In the genomic region with DNA sequence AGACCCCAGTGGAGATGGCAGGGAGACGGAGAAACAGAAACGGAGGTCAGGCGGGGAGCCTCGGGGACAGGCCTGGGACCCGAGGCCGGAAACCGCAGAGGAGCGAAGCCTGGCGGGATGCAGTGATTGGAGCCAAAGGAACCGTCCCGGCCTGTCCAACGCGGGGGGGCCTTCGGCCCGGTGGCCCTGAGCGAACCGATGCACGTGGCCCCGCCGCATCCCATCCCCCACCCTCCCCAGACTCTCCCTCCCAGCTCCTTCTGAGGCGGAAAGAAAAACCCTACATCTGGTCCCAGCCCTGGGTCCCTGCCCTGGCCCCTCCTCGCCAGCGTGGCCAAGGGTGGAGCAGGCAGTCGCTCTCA, we compare ENCODE assay signal across 8 cellular contexts. TPM values are rescaled to one million over a fixed set of nuclear protein-coding genes. Genes with fewer than 3 reads are reported as not detected.
DNase-seq lines count a peak whose midpoint lies in the region; ATAC-seq and TF ChIP-seq lines count a peak whose summit lies in the region.

No MANE protein-coding gene starts in this region.

- H3K4me3 ChIP-seq in heart left ventricle (peak overlapping the region in 11 of 12 donors; percentile 15 to 68 (median 47)), psoas muscle (peak overlapping the region; percentile 62)

- H3K9me3 ChIP-seq in heart left ventricle: no peaks in the 10 kb centered on the region
- H3K9me3 ChIP-seq in psoas muscle: no peaks in the 10 kb centered on the region

- DNase-seq in DMS53 (lab: John Stamatoyannopoulos, UW): peak; percentile 67
- no peak for DNase-seq in DMS53 treated with DMSO at 0.1 percent for 48 hours (lab: John Stamatoyannopoulos, UW; ENCODE audit: unreplicated experiment)
- no peak for DNase-seq in activated T-helper 1 cell treated with anti-CD3 and anti-CD28 coated beads, Interleukin-12 subunit alpha, Interleukin-12 subunit beta, Interleukin-2, Interleukin-4 antibody, amounts not matched to agents 30 ng/mL and 10 ng/mL and 1 ng/mL, durations not matched to agents 14 hours and 24 hours and 36 hours (ENCODE audit: low spot score)
- peak; percentile 58 to 83 (median 76) for DNase-seq in heart left ventricle
- peak; percentile 69 to 78 for DNase-seq in psoas muscle
- DNase-seq in NCI-H2029 treated with DMSO at 0.1 percent for 48 hours (lab: John Stamatoyannopoulos, UW): no peak
- DNase-seq in NOMO-1 (lab: John Stamatoyannopoulos, UW; ENCODE audit: unreplicated experiment in 2 of 2): no peak
- DNase-seq in NCI-H1092 (lab: John Stamatoyannopoulos, UW): no peak

- intact Hi-C loops in activated T-helper 1 cell treated with anti-CD3 and anti-CD28 coated beads, Interleukin-12 subunit alpha, Interleukin-12 subunit beta, Interleukin-2, Interleukin-4 antibody, amounts not matched to agents 30 ng/mL and 10 ng/mL and 1 ng/mL, durations not matched to agents 14 hours and 24 hours and 36 hours (cut with micrococcal nuclease): loop anchor here (1.0 to 5.0 kb wide), 4 partner anchors 17 to 221 kb away; no protein-coding TSS in a partner anchor
- intact Hi-C loops in heart left ventricle (cut with DNase I) (no loop called here), psoas muscle (cut with DNase I) (no loop called here)

- peaks cover 23% of the 10 kb centered on the region for H3K4me1 Mint-ChIP-seq in activated T-helper 1 cell treated with anti-CD3 and anti-CD28 coated beads, Interleukin-12 subunit alpha, Interleukin-12 subunit beta, Interleukin-2, Interleukin-4 antibody, amounts not matched to agents 30 ng/mL and 10 ng/mL and 1 ng/mL, durations not matched to agents 14 hours and 24 hours and 36 hours (ENCODE audit: low read depth)

- H3K27ac Mint-ChIP-seq in activated T-helper 1 cell treated with anti-CD3 and anti-CD28 coated beads, Interleukin-12 subunit alpha, Interleukin-12 subunit beta, Interleukin-2, Interleukin-4 antibody, amounts not matched to agents 30 ng/mL and 10 ng/mL and 1 ng/mL, durations not matched to agents 14 hours and 24 hours and 36 hours: peak overlapping the region; percentile 58

- H3K4me1 ChIP-seq in heart left ventricle (peaks cover 0 to 57% (median 36%) of the 10 kb centered on the region in 12 donors), psoas muscle (peaks cover 22% of the 10 kb centered on the region)

- TF ChIP-seq POLR2A in heart left ventricle (IDR thresholded peaks at IDR 0.05): no peak

- no peaks in the 10 kb centered on the region for H3K36me3 Mint-ChIP-seq in activated T-helper 1 cell treated with anti-CD3 and anti-CD28 coated beads, Interleukin-12 subunit alpha, Interleukin-12 subunit beta, Interleukin-2, Interleukin-4 antibody, amounts not matched to agents 30 ng/mL and 10 ng/mL and 1 ng/mL, durations not matched to agents 14 hours and 24 hours and 36 hours (ENCODE audit: low read depth)

- peak overlapping the region in 11 of 12 donors; percentile 41 to 91 (median 71) for H3K27ac ChIP-seq in heart left ventricle
- H3K27ac ChIP-seq in psoas muscle: no peak overlapping the region

- peaks cover 0 to 39% (median 25%) of the 10 kb centered on the region in 9 donors for H3K27me3 ChIP-seq in heart left ventricle
- H3K27me3 ChIP-seq in psoas muscle (ENCODE audit: insufficient read depth in 3 of 3, low read length in 2 of 3): peaks cover 0 to 46% (median 16%) of the 10 kb centered on the region in 3 donors

- no peak for TF ChIP-seq CTCF in heart left ventricle (IDR thresholded peaks at IDR 0.05)
- TF ChIP-seq CTCF in psoas muscle (IDR thresholded peaks at IDR 0.05): no peak

- H3K4me3 Mint-ChIP-seq in activated T-helper 1 cell treated with anti-CD3 and anti-CD28 coated beads, Interleukin-12 subunit alpha, Interleukin-12 subunit beta, Interleukin-2, Interleukin-4 antibody, amounts not matched to agents 30 ng/mL and 10 ng/mL and 1 ng/mL, durations not matched to agents 14 hours and 24 hours and 36 hours: peak overlapping the region; percentile 85

- ATAC-seq in heart left ventricle (peak; percentile 19 to 77 (median 62)), psoas muscle (peak; percentile 19 to 53 (median 25))

- H3K27me3 Mint-ChIP-seq in activated T-helper 1 cell treated with anti-CD3 and anti-CD28 coated beads, Interleukin-12 subunit alpha, Interleukin-12 subunit beta, Interleukin-2, Interleukin-4 antibody, amounts not matched to agents 30 ng/mL and 10 ng/mL and 1 ng/mL, durations not matched to agents 14 hours and 24 hours and 36 hours (ENCODE audit: insufficient read depth): peaks cover 39% of the 10 kb centered on the region

- H3K36me3 ChIP-seq in heart left ventricle (no peaks in the 10 kb centered on the region), psoas muscle (ENCODE audit: insufficient read depth in 1 of 2, low read depth in 1 of 2) (no peaks in the 10 kb centered on the region)

- 5 to 18% (median 7%) methylated on average over 15 to 24 of the region's 24 CpGs for WGBS in heart left ventricle, 4 donors
- 0 to 3% (median 1%) methylated on average over 18 to 24 of the region's 24 CpGs for WGBS in psoas muscle, 3 donors

- no peaks in the 10 kb centered on the region for H3K9me3 Mint-ChIP-seq in activated T-helper 1 cell treated with anti-CD3 and anti-CD28 coated beads, Interleukin-12 subunit alpha, Interleukin-12 subunit beta, Interleukin-2, Interleukin-4 antibody, amounts not matched to agents 30 ng/mL and 10 ng/mL and 1 ng/mL, durations not matched to agents 14 hours and 24 hours and 36 hours

RNA-seq across cellular contexts. Expression of gene CRABP2, which starts 1.2 kb away (rescaled TPM):
- 1.4 and 1.6 TPM in 2 replicates for total RNA-seq in activated T-helper 1 cell treated with anti-CD3 and anti-CD28 coated beads, Interleukin-12 subunit alpha, Interleukin-12 subunit beta, Interleukin-2, Interleukin-4 antibody, amounts not matched to agents 30 ng/mL and 10 ng/mL and 1 ng/mL, durations not matched to agents 14 hours and 24 hours and 36 hours
- total RNA-seq in heart left ventricle (10 to 100 TPM in 1 of 9 donors, 1 to 10 TPM in 4, under 1 TPM in 1, not detected in 3; 0.80 to 11.4 (median 1.7) TPM), psoas muscle (1 to 10 TPM in 2 of 4 donors, under 1 TPM in 1, not detected in 1; 0.71 to 1.7 (median 1.6) TPM)
- polyA plus RNA-seq in heart left ventricle (1 to 10 TPM in 1 of 2 donors, under 1 TPM in 1; 0.46 to 1.5 TPM), psoas muscle (under 1 TPM; 0.13 to 0.57 (median 0.53) TPM)

RNA-seq across cellular contexts. Expression of gene METTL25B, which starts 21.6 kb away (rescaled TPM):
- 31.6 and 38.9 TPM in 2 replicates for total RNA-seq in activated T-helper 1 cell treated with anti-CD3 and anti-CD28 coated beads, Interleukin-12 subunit alpha, Interleukin-12 subunit beta, Interleukin-2, Interleukin-4 antibody, amounts not matched to agents 30 ng/mL and 10 ng/mL and 1 ng/mL, durations not matched to agents 14 hours and 24 hours and 36 hours
- total RNA-seq in heart left ventricle (10 to 100 TPM in 8 of 9 donors, 1 to 10 TPM in 1; 8.9 to 18.9 (median 15.0) TPM), psoas muscle (10 to 100 TPM; 18.5 to 32.1 (median 28.5) TPM)
- polyA plus RNA-seq in heart left ventricle (10 to 100 TPM; 15.6 to 24.3 TPM), psoas muscle (10 to 100 TPM; 22.1 to 31.5 (median 27.0) TPM)

RNA-seq across cellular contexts. Expression of gene ISG20L2, which starts 21.9 kb away (rescaled TPM):
- total RNA-seq in activated T-helper 1 cell treated with anti-CD3 and anti-CD28 coated beads, Interleukin-12 subunit alpha, Interleukin-12 subunit beta, Interleukin-2, Interleukin-4 antibody, amounts not matched to agents 30 ng/mL and 10 ng/mL and 1 ng/mL, durations not matched to agents 14 hours and 24 hours and 36 hours: 73.7 and 81.5 TPM in 2 replicates
- 10 to 100 TPM in 8 of 9 donors, 1 to 10 TPM in 1; 8.4 to 17.9 (median 12.8) TPM for total RNA-seq in heart left ventricle
- polyA plus RNA-seq in heart left ventricle: 10 to 100 TPM in 1 of 2 donors, 1 to 10 TPM in 1; 5.1 to 17.6 TPM
- 10 to 100 TPM in 3 of 4 donors, 1 to 10 TPM in 1; 7.4 to 19.8 (median 16.5) TPM for total RNA-seq in psoas muscle
- polyA plus RNA-seq in psoas muscle: 10 to 100 TPM in 2 of 3 donors, 1 to 10 TPM in 1; 7.6 to 20.4 (median 20.2) TPM

RNA-seq across cellular contexts. Expression of gene NES, which starts 29.4 kb away (rescaled TPM):
- total RNA-seq in activated T-helper 1 cell treated with anti-CD3 and anti-CD28 coated beads, Interleukin-12 subunit alpha, Interleukin-12 subunit beta, Interleukin-2, Interleukin-4 antibody, amounts not matched to agents 30 ng/mL and 10 ng/mL and 1 ng/mL, durations not matched to agents 14 hours and 24 hours and 36 hours: not detected in 2 replicates
- total RNA-seq in heart left ventricle (100 to 1,000 TPM in 7 of 9 donors, 10 to 100 TPM in 2; 75.3 to 499 (median 158) TPM), psoas muscle (100 to 1,000 TPM in 1 of 4 donors, 10 to 100 TPM in 3; 40.5 to 581 (median 80.2) TPM)
- polyA plus RNA-seq in heart left ventricle (100 to 1,000 TPM in 1 of 2 donors, 10 to 100 TPM in 1; 59.7 to 160 TPM), psoas muscle (10 to 100 TPM; 12.3 to 23.8 (median 17.2) TPM)

RNA-seq across cellular contexts. Expression of gene MRPL24, which starts 34.3 kb away (rescaled TPM):
- 132 and 135 TPM in 2 replicates for total RNA-seq in activated T-helper 1 cell treated with anti-CD3 and anti-CD28 coated beads, Interleukin-12 subunit alpha, Interleukin-12 subunit beta, Interleukin-2, Interleukin-4 antibody, amounts not matched to agents 30 ng/mL and 10 ng/mL and 1 ng/mL, durations not matched to agents 14 hours and 24 hours and 36 hours
- 100 to 1,000 TPM in 1 of 9 donors, 10 to 100 TPM in 8; 74.8 to 117 (median 79.6) TPM for total RNA-seq in heart left ventricle
- polyA plus RNA-seq in heart left ventricle: 100 to 1,000 TPM; 135 to 230 TPM
- 100 to 1,000 TPM in 2 of 4 donors, 10 to 100 TPM in 2; 86.1 to 137 (median 99.8) TPM for total RNA-seq in psoas muscle
- polyA plus RNA-seq in psoas muscle: 100 to 1,000 TPM; 140 to 174 (median 146) TPM

Comparison
In these comparisons a context has a peak if more than half of its experiments do, and no peak if none do; other contexts are left out.
1. DNase-seq: peak in DMS53 (single experiment), heart left ventricle (5 of 5) and psoas muscle (2 of 2); none in DMS53 treated with DMSO at 0.1 percent for 48 hours (single experiment), activated T-helper 1 cell treated with anti-CD3 and anti-CD28 coated beads, Interleukin-12 subunit alpha, Interleukin-12 subunit beta, Interleukin-2, Interleukin-4 antibody, amounts not matched to agents 30 ng/mL and 10 ng/mL and 1 ng/mL, durations not matched to agents 14 hours and 24 hours and 36 hours (single experiment), NCI-H2029 treated with DMSO at 0.1 percent for 48 hours (single experiment), NOMO-1 (0 of 2) and NCI-H1092 (single experiment).